ENCODE assay signal across 8 cellular contexts in the genomic region with DNA sequence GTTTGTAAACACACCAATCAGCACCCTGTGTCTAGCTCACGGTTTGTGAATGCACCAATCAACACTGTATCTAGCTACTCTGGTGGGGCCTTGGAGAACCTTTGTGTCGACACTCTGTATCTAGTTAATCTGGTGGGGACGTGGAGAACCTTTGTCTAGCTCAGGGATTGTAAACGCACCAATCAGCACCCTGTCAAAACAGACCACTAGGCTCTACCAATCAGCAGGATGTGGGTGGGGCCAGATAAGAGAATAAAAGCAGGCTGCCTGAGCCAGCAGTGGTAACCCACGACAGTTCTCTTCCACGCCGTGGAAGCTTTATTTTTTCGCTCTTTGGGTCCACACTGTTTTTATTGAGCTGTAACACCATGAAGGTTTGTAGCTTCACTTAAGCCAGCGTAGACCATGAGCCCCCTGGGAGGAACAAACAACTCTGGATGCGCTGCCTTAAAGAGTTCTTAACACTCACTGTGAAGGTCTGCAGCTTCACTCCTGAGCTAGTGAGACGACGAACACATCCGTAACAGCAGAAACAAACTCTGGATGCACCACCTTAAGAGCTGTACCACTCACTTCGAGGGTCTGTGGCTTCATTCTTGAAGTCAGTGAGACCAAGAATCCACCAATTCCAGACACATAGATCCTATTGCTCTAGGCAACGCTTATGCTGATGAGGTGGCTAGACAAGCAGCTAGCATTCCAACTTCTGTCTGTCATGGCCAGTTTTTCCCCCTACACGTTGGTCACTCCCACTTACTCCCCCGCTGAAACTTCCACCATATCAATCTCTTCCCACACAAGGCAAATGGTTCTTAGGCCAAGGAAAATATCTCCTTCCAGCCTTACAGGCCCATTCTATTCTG. TPM values are rescaled to one million over a fixed set of nuclear protein-coding genes. Genes with fewer than 3 reads are reported as not detected.
DNase-seq lines count a peak whose midpoint lies in the region; ATAC-seq and TF ChIP-seq lines count a peak whose summit lies in the region.
"Not testable (repeated sequence)": the region's sequence is repeated elsewhere in the genome, so short reads cannot be mapped to it uniquely, and the experiment has no call there.
"Had no signal": no experiment of that assay in that cellular context is flagged by ENCODE, and none has a peak within 500 bp of the region (broad histone marks: within the 10 kb centered on the region; RNA-seq: fewer than 3 reads in every experiment).

No MANE protein-coding gene starts in this region.

- H3K9me3 ChIP-seq in ascending aorta: not testable (repeated sequence)

- not testable (repeated sequence) for H2AFZ ChIP-seq in GM23338

- peaks cover 26% of the 10 kb centered on the region for H3K4me1 ChIP-seq in GM23338 (ENCODE audit: insufficient read depth)
- H3K4me1 ChIP-seq in ascending aorta: not testable (repeated sequence)

- not testable (repeated sequence) for H3K27ac Mint-ChIP-seq in GM23338
- H3K27ac Mint-ChIP-seq in nephron: peak overlapping the region; percentile 5 to 88 (median 50)

- H3K79me2 ChIP-seq in GM23338 (replicated peaks; ENCODE audit: insufficient read depth): not testable (repeated sequence)

- H4K20me1 ChIP-seq in GM23338 (replicated peaks; ENCODE audit: insufficient read depth): not testable (repeated sequence)

- not testable (repeated sequence) for H3K4me3 ChIP-seq in GM23338; ascending aorta; coronary artery; skeletal muscle cell (ENCODE audit: low read depth, low read length)

- not testable (repeated sequence) for H3K36me3 ChIP-seq in GM23338 (ENCODE audit: insufficient read depth); ascending aorta

- TF ChIP-seq CTCF in GM23338 (conservative IDR thresholded peaks at IDR 0.05; ENCODE audit: low read depth in 2 of 2); ascending aorta (IDR thresholded peaks at IDR 0.05); coronary artery (IDR thresholded peaks at IDR 0.05); nephron (IDR thresholded peaks at IDR 0.05; ENCODE audit: unreplicated experiment in 3 of 3): not testable (repeated sequence)

- not testable (repeated sequence) for H3K27ac ChIP-seq in GM23338 (ENCODE audit: low read depth)
- peak overlapping the region; percentile 34 to 40 for H3K27ac ChIP-seq in ascending aorta
- H3K27ac ChIP-seq in coronary artery: peak overlapping the region; percentile 20 to 36

- not testable (repeated sequence) for H3K9me3 Mint-ChIP-seq in GM23338, nephron

- not testable (repeated sequence) for H3K4me3 Mint-ChIP-seq in GM23338, nephron

- H3K27me3 Mint-ChIP-seq in GM23338 (ENCODE audit: insufficient read depth, low read depth, poor library complexity): not testable (repeated sequence)
- peaks cover 15% of the 10 kb centered on the region for H3K27me3 Mint-ChIP-seq in nephron (ENCODE audit: low read depth)

- not testable (repeated sequence) for DNase-seq in GM23338 (ENCODE audit: low spot score); ascending aorta (ENCODE audit: low spot score in 2 of 2); coronary artery (ENCODE audit: low spot score)
- DNase-seq in M059J (ENCODE audit: low read depth) (peak; percentile 58), left cardiac atrium (peak; percentile 37), skeletal muscle cell (ENCODE audit: low read depth) (peak; percentile 21)

- H3K4me1 Mint-ChIP-seq in GM23338 (peaks cover 34% of the 10 kb centered on the region), nephron (peaks cover 25% of the 10 kb centered on the region)

- not testable (repeated sequence) for H3F3A ChIP-seq in GM23338 (replicated peaks; ENCODE audit: low read depth)

- not testable (repeated sequence) for H3K36me3 Mint-ChIP-seq in GM23338 (ENCODE audit: low read depth); nephron (ENCODE audit: low read depth)

- intact Hi-C loops in ascending aorta (cut with DNase I); left cardiac atrium (cut with DNase I): not testable (repeated sequence)

- H3K27me3 ChIP-seq in GM23338 (ENCODE audit: insufficient read depth); ascending aorta: not testable (repeated sequence)

- H3K4me2 ChIP-seq in GM23338: not testable (repeated sequence)

- H3K9me2 ChIP-seq in GM23338 (ENCODE audit: insufficient read depth): not testable (repeated sequence)

- ATAC-seq in GM23338: not testable (repeated sequence)
- peak in 1 of 2 donors; percentile 81 for ATAC-seq in left cardiac atrium

TF ChIP-seq in GM23338, 12 proteins besides CTCF, POLR2A, EP300 and RAD21:
- TF ChIP-seq POLR2AphosphoS5 (IDR thresholded peaks at IDR 0.05; ENCODE audit: low read depth): 0 out of 2 replicates have a peak, but pooled peaks have one; percentile 25

RNA-seq across cellular contexts. Expression of gene TUBB2A, which starts 14.2 kb away (rescaled TPM):
- total RNA-seq in GM23338 (2014; rRNA removed; shearing (Covaris generic)): 376 and 407 TPM in 2 replicates
- polyA plus RNA-seq in GM23338 (2016; fragmentation: Nextera tagmentation; extraction: Ambion mirVana): 286 and 305 TPM in 2 replicates
- 278 and 327 TPM in 2 replicates for total RNA-seq in M059J (2014; rRNA removed; shearing (Covaris generic))
- total RNA-seq in ascending aorta (121 TPM), left cardiac atrium (10 to 100 TPM; 43.8 to 57.8 TPM)

RNA-seq across cellular contexts. Expression of gene BPHL, which starts 53.0 kb away (rescaled TPM):
- 22.8 and 29.2 TPM in 2 replicates for total RNA-seq in GM23338 (2014; rRNA removed; shearing (Covaris generic))
- 38.4 and 45.5 TPM in 2 replicates for polyA plus RNA-seq in GM23338 (2016; fragmentation: Nextera tagmentation; extraction: Ambion mirVana)
- total RNA-seq in M059J (2014; rRNA removed; shearing (Covaris generic)): 11.6 and 19.7 TPM in 2 replicates
- total RNA-seq in ascending aorta (7.7 TPM), left cardiac atrium (10 to 100 TPM; 12.4 to 13.6 TPM)

RNA-seq across cellular contexts. Expression of gene TUBB2B, which starts 55.9 kb away (rescaled TPM):
- 794 and 802 TPM in 2 replicates for total RNA-seq in GM23338 (2014; rRNA removed; shearing (Covaris generic))
- 355 and 376 TPM in 2 replicates for polyA plus RNA-seq in GM23338 (2016; fragmentation: Nextera tagmentation; extraction: Ambion mirVana)
- total RNA-seq in M059J (2014; rRNA removed; shearing (Covaris generic)): 60.1 and 127 TPM in 2 replicates
- not detected for total RNA-seq in ascending aorta
- 1 to 10 TPM; 2.2 to 3.9 TPM for total RNA-seq in left cardiac atrium
- total RNA-seq: CD4-positive, alpha-beta memory T cell had no signal

Comparison
In these comparisons a context has a peak if more than half of its experiments do, and no peak if none do; other contexts are left out.
1. RNA of gene TUBB2B, which starts 55.9 kb away (total RNA-seq): 794 to 802 TPM in GM23338 and 60.1 to 127 TPM in M059J; 2.2 to 3.9 TPM in left cardiac atrium and not detected in ascending aorta (single experiment); every median in the first group is over 10 times any median in the second.